ENCODE assay signal across 1 cellular context in genomic region chr1:151293093-151293492, GRCh38.
TF ChIP-seq lines count a peak whose summit lies in the region.

No MANE protein-coding gene starts in this region.

TF ChIP-seq in HepG2, 621 proteins besides CTCF, POLR2A, EP300 and RAD21:
- TF ChIP-seq POLR2G (IDR thresholded peaks at IDR 0.05; ENCODE audit: low read depth, low read length), result peak; percentile 8; the same call in 1 of the 2 replicates
- no peak for TF ChIP-seq HNRNPH1 (optimal IDR thresholded peaks at IDR 0.05; ENCODE audit: low read depth, low read length)
- 0 out of 2 replicates have a peak, but pooled peaks have one; percentile 11 for TF ChIP-seq ZSCAN5A (CRISPR knock-in tag; IDR thresholded peaks at IDR 0.05; ENCODE audit: borderline replicate concordance)
- TF ChIP-seq ZNF431 (CRISPR knock-in tag; IDR thresholded peaks at IDR 0.05; ENCODE audit: borderline replicate concordance, low read depth), result no peak
- TF ChIP-seq BRCA1 (CRISPR knock-in tag; IDR thresholded peaks at IDR 0.05), result no peak
- no peak for TF ChIP-seq ZSCAN29 (CRISPR knock-in tag; conservative IDR thresholded peaks at IDR 0.05)
- TF ChIP-seq SP140L (CRISPR knock-in tag; IDR thresholded peaks at IDR 0.05; ENCODE audit: borderline replicate concordance), result no peak
- TF ChIP-seq CBX5 (CRISPR knock-in tag; IDR thresholded peaks at IDR 0.05; ENCODE audit: borderline replicate concordance), result no peak
- TF ChIP-seq IRF1 (CRISPR knock-in tag; IDR thresholded peaks at IDR 0.05; ENCODE audit: low read depth), result no peak
- no peak for TF ChIP-seq ZBTB49 (CRISPR knock-in tag; IDR thresholded peaks at IDR 0.05; ENCODE audit: borderline replicate concordance)
- no peak for TF ChIP-seq ZNF430 (CRISPR knock-in tag; IDR thresholded peaks at IDR 0.05)
- TF ChIP-seq ZBTB10 (CRISPR knock-in tag; IDR thresholded peaks at IDR 0.05; ENCODE audit: borderline replicate concordance), result no peak
- TF ChIP-seq AGO2 (optimal IDR thresholded peaks at IDR 0.05; ENCODE audit: low read depth, low read length), result peak; percentile 26
- no peak for TF ChIP-seq SKI (IDR thresholded peaks at IDR 0.05; ENCODE audit: partially characterized antibody)
- TF ChIP-seq ATF7-NPFF (CRISPR knock-in tag; IDR thresholded peaks at IDR 0.05; ENCODE audit: low read depth), result no peak
- TF ChIP-seq ZBTB33 (CRISPR knock-in tag; IDR thresholded peaks at IDR 0.05), result no peak
- no peak for TF ChIP-seq ARID2 (CRISPR knock-in tag; IDR thresholded peaks at IDR 0.05; ENCODE audit: borderline replicate concordance)
- no peak for TF ChIP-seq ZZZ3 (CRISPR knock-in tag; IDR thresholded peaks at IDR 0.05; ENCODE audit: borderline replicate concordance)
- no peak for TF ChIP-seq KLF15 (CRISPR knock-in tag; IDR thresholded peaks at IDR 0.05; ENCODE audit: borderline replicate concordance)
- TF ChIP-seq ZNF639 (CRISPR knock-in tag; conservative IDR thresholded peaks at IDR 0.05), result no peak
- no peak for TF ChIP-seq ZNF597 (CRISPR knock-in tag; IDR thresholded peaks at IDR 0.05)
- TF ChIP-seq ZNF263 (CRISPR knock-in tag; IDR thresholded peaks at IDR 0.05), result no peak
- no peak for TF ChIP-seq ZFP36L1 (CRISPR knock-in tag; IDR thresholded peaks at IDR 0.05)
- no peak for TF ChIP-seq TFDP1 (CRISPR knock-in tag; IDR thresholded peaks at IDR 0.05; ENCODE audit: borderline replicate concordance)
TF ChIP-seq in HepG2: peak in this region for 3.
